37 cellular contexts compared by ENCODE assay signal in the genomic region with DNA sequence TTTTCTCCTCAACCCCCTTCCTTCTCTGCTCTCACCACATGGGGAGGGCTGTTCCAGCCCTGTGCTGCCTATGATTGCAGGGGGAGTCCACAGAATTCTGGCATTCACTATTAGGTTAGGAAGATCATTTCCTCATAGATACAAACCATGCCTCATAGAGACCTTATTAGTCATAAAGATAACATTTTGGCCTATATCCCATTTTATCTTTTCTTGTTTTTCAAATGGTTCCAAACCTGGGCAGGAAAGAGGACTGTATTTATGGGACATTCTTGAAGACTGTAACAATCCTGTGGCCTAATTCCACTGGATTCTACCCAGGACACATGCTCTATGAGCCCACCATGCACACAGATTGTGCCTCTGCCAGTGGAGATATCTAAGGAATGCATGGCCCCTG. TPM values are rescaled to one million over a fixed set of nuclear protein-coding genes. Genes with fewer than 3 reads are reported as not detected.
DNase-seq lines count a peak whose midpoint lies in the region; ATAC-seq and TF ChIP-seq lines count a peak whose summit lies in the region.
"Had no signal": no experiment of that assay in that cellular context is flagged by ENCODE, and none has a peak within 500 bp of the region (broad histone marks: within the 10 kb centered on the region; RNA-seq: fewer than 3 reads in every experiment).

No MANE protein-coding gene starts in this region.

- H3K9me3 ChIP-seq in GM23248 (ENCODE audit: low read depth): no peaks in the 10 kb centered on the region
- H3K9me3 ChIP-seq: BLaER1 treated with 17β-estradiol and CSF1 and Interleukin-3, amounts not matched to agents 10 nM and 100 nM; body of pancreas; Caco-2; gastrocnemius medialis; tibial nerve had no signal

- H2AFZ ChIP-seq in GM23248: no peak overlapping the region

- peaks cover 6% of the 10 kb centered on the region; the same call in 1 of the 2 replicates for H3K4me1 ChIP-seq in GM23248 (ENCODE audit: insufficient read depth)
- H3K4me1 ChIP-seq: BLaER1 treated with 17β-estradiol and CSF1 and Interleukin-3, amounts not matched to agents 10 nM and 100 nM; body of pancreas; Caco-2; gastrocnemius medialis; tibial nerve had no signal

- no peak for TF ChIP-seq CTCF in foreskin fibroblast (IDR thresholded peaks at IDR 0.05; ENCODE audit: low read depth, low read length)

- no peaks in the 10 kb centered on the region for H4K20me1 ChIP-seq in GM23248 (ENCODE audit: insufficient read depth)
- H4K20me1 ChIP-seq: BLaER1 treated with 17β-estradiol and CSF1 and Interleukin-3, amounts not matched to agents 10 nM and 100 nM had no signal

- no peak overlapping the region for H3K9ac ChIP-seq in GM23248
- H3K9ac ChIP-seq: BLaER1 treated with 17β-estradiol and CSF1 and Interleukin-3, amounts not matched to agents 10 nM and 100 nM; KMS-11 had no signal

- H3K4me2 ChIP-seq in GM23248 (ENCODE audit: unreplicated experiment): no peak overlapping the region
- H3K4me2 ChIP-seq: BLaER1 treated with 17β-estradiol and CSF1 and Interleukin-3, amounts not matched to agents 10 nM and 100 nM; KMS-11 had no signal

- ATAC-seq in HG03354 (IDR thresholded peaks at IDR 0.05; ENCODE audit: poor library complexity, severe bottlenecking, unreplicated experiment) (no peak), HG02588 (IDR thresholded peaks at IDR 0.05; ENCODE audit: unreplicated experiment) (no peak)
- ATAC-seq: activated naive CD8-positive, alpha-beta T cell treated with anti-CD3 and anti-CD28 coated beads, Interleukin-2, amount 50 U/mL, for 24 hours; body of pancreas; gastrocnemius medialis; HCT116; Right ventricle myocardium inferior had no signal

- H3K27me3 ChIP-seq in GM23248 (replicated peaks; ENCODE audit: insufficient read depth): peaks cover 20% of the 10 kb centered on the region; the same call in 1 of the 2 replicates
- H3K27me3 ChIP-seq: BLaER1 treated with 17β-estradiol and CSF1 and Interleukin-3, amounts not matched to agents 10 nM and 100 nM; body of pancreas; tibial nerve had no signal

- H3K4me3 ChIP-seq in GM23248: no peak overlapping the region
- H3K4me3 ChIP-seq in foreskin fibroblast (ENCODE audit: low read depth in 1 of 2, low read length in 2 of 2): no peak overlapping the region
- H3K4me3 ChIP-seq: BLaER1 treated with 17β-estradiol and CSF1 and Interleukin-3, amounts not matched to agents 10 nM and 100 nM; body of pancreas; gastrocnemius medialis; skin epidermis; tibial nerve had no signal

- DNase-seq in A172 (ENCODE audit: low spot score) (peak; percentile 15), GM23248 (peak; percentile 18), amniotic epithelial cell (ENCODE audit: low read depth) (peak; percentile 84), foreskin fibroblast (peak; percentile 13 to 33), NOMO-1 (lab: John Stamatoyannopoulos, UW; ENCODE audit: unreplicated experiment in 2 of 2) (no peak)
- DNase-seq in activated CD4-positive, alpha-beta T cell treated with anti-CD3 and anti-CD28 coated beads for 1 hour: no peak
- DNase-seq: 8988T; activated CD4-positive, alpha-beta T cell treated with anti-CD3 and anti-CD28 coated beads, Interleukin-2, amount 10 ng/mL, durations not matched to agents 24 days and 14 days; activated naive CD8-positive, alpha-beta T cell treated with anti-CD3 and anti-CD28 coated beads, Interleukin-2, amount 50 U/mL, for 24 hours; activated T-cell treated with anti-CD3 and anti-CD28 coated beads, Interleukin-2, amount 50 U/mL, for 1 hour; body of pancreas; Caco-2; effector CD8-positive, alpha-beta T cell; gastrocnemius medialis; hypothalamus; MV-4-11; NCI-H1436 treated with DMSO at 0.1 percent for 48 hours; NCI-H2107; NCI-H446; NCI-H82; SW 1271; T-helper 9 cell had no signal

- H3K79me2 ChIP-seq in GM23248 (ENCODE audit: insufficient read depth): no peaks in the 10 kb centered on the region

- H3K36me3 ChIP-seq in GM23248 (ENCODE audit: low read depth): no peaks in the 10 kb centered on the region
- H3K36me3 ChIP-seq: BLaER1 treated with 17β-estradiol and CSF1 and Interleukin-3, amounts not matched to agents 10 nM and 100 nM; gastrocnemius medialis; tibial nerve had no signal

- H3K9me2 ChIP-seq in GM23248 (ENCODE audit: insufficient read depth): no peaks in the 10 kb centered on the region

- in situ Hi-C loops in GM23248 (cut with MboI): no loop called here

- H3K27ac ChIP-seq in GM23248: no peak overlapping the region
- H3K27ac ChIP-seq: BLaER1 treated with 17β-estradiol and CSF1 and Interleukin-3, amounts not matched to agents 10 nM and 100 nM; body of pancreas; gastrocnemius medialis; KMS-11; skin epidermis; tibial nerve; VCaP had no signal

- no peaks in the 10 kb centered on the region for H3F3A ChIP-seq in GM23248 (ENCODE audit: insufficient read depth)

RNA-seq across cellular contexts. Expression of a gene that starts 51.7 kb away (rescaled TPM):
- not detected in 2 replicates for total RNA-seq in A172 (2014; rRNA removed; shearing (Covaris generic))
- total RNA-seq in GM23248 (2014; rRNA removed; shearing (Covaris generic)): under 0.01 TPM in 1 of 2 replicates, not detected in the other
- not detected in 2 replicates for polyA plus RNA-seq in GM23248 (2016; fragmentation: Nextera tagmentation; extraction: Ambion mirVana)
- total RNA-seq: activated CD4-positive, alpha-beta T cell treated with anti-CD3 and anti-CD28 coated beads, Interleukin-2, amount 10 ng/mL, durations not matched to agents 24 days and 14 days; activated CD8-positive, alpha-beta memory T cell treated with anti-CD3 and anti-CD28 coated beads for 36 hours; body of pancreas; Caco-2; chondrocyte; gastrocnemius medialis; mononuclear cell; OCI-LY7; osteocyte; Right ventricle myocardium inferior had no signal
- polyA plus RNA-seq: esophagus had no signal

Comparison
In these comparisons a context has a peak if more than half of its experiments do, and no peak if none do; other contexts are left out.
1. DNase-seq: peak in A172 (single experiment), GM23248 (single experiment), amniotic epithelial cell (single experiment) and foreskin fibroblast (2 of 2); none in activated CD4-positive, alpha-beta T cell treated with anti-CD3 and anti-CD28 coated beads for 1 hour (single experiment) and NOMO-1 (0 of 2).